ENCODE assay signal across 9 cellular contexts in the genomic region with DNA sequence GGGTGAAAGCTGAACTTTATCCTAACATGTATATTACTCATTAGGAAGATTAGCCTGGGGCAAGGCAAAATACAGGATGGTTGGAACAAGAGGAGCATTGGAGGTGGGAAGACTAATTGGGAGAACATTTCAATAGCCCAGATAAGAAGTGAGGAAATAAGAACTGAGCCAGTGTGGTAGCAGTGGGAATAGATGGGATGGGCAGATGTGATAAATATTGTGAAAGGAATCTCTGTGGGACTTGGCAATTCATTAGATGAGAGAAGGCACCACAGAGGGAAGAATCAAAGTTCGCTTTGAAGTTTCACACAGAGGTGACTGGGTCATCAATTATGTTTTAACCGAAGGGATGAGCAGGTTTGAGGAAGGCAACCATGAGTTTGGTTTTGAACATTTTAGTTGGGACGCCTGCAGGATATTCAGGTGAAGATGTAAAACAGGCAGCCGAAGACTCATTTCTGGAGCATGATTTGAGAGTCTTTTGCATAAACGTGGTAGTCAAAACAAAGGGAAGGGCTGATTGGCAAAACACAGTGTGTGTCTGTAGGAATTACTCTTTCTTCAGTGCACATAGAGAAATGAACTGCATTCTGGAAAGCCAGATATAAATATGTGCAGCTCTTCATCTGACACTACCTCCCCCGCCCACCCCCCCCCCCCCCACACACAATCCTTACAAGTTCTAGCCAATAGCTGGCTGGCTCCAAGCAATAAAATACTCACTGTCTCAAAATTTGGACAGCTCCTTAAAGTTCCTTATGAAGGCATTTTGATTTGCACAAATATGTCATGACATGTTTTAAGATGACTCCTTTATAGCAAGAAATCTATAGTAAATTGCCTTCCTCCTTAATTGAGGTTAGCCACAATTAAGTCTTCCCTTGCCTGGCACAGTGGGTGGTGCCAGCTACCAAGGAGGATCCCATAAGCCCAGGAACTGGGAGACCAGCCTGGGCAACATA. TPM values are rescaled to one million over a fixed set of nuclear protein-coding genes. Genes with fewer than 3 reads are reported as not detected.
DNase-seq lines count a peak whose midpoint lies in the region; ATAC-seq, FAIRE-seq and TF ChIP-seq lines count a peak whose summit lies in the region.
"Had no signal": no experiment of that assay in that cellular context is flagged by ENCODE, and none has a peak within 500 bp of the region (broad histone marks: within the 10 kb centered on the region; RNA-seq: fewer than 3 reads in every experiment).

No MANE protein-coding gene starts in this region.

- peak overlapping the region; percentile 96 for H3K4me3 Mint-ChIP-seq in endothelial cell (ENCODE audit: unreplicated experiment)

- DNase-seq in AG08396 (ENCODE audit: low spot score): peak; percentile 38
- no peak for DNase-seq in GM18507 (ENCODE audit: extremely low spot score, insufficient read length, low read depth)
- DNase-seq in PC-3: peak; percentile 20
- DNase-seq in endothelial cell (ENCODE audit: low spot score): no peak
- no peak for DNase-seq in pons (ENCODE audit: low spot score)
- no peak for DNase-seq in LoVo (ENCODE audit: low spot score)

- H4K20me1 ChIP-seq in PC-3 (ENCODE audit: low read length): no peaks in the 10 kb centered on the region

- CTCF ChIA-PET in PC-3 (lab: Charles Lee): interaction anchor here (0.6 to 1.8 kb wide), 2 partner anchors 23 to 69 kb away, joined by 3 to 7 read pairs; no protein-coding TSS in a partner anchor

- FAIRE-seq in GM18507 (lab: Jason Lieb, UNC): peak; percentile 85
- FAIRE-seq: islet of Langerhans had no signal

- no peak overlapping the region for H2AFZ ChIP-seq in PC-3 (ENCODE audit: low read length)

- H3K4me1 Mint-ChIP-seq in endothelial cell (ENCODE audit: unreplicated experiment): peaks cover 31% of the 10 kb centered on the region

- no peak overlapping the region for H3K27ac ChIP-seq in PC-3 (ENCODE audit: low read length)

- no peaks in the 10 kb centered on the region for H3K79me2 ChIP-seq in PC-3 (ENCODE audit: low read length)

- peaks cover 12% of the 10 kb centered on the region for H3K36me3 Mint-ChIP-seq in endothelial cell (ENCODE audit: low read depth, unreplicated experiment)

- H3K9me3 ChIP-seq in PC-3 (ENCODE audit: low read length) (no peaks in the 10 kb centered on the region), skeletal muscle satellite cell (replicated peaks; ENCODE audit: low read length) (no peaks in the 10 kb centered on the region)

- POLR2A ChIA-PET in PC-3 (lab: Charles Lee; ENCODE audit: unreplicated experiment): interaction anchor here (0.5 to 1.3 kb wide), 6 partner anchors 20 to 393 kb away, joined by 6 to 24 read pairs (median 8); no protein-coding TSS in a partner anchor

- H3K4me1 ChIP-seq in PC-3 (ENCODE audit: insufficient read depth, low read length) (peaks cover 17% of the 10 kb centered on the region), skeletal muscle satellite cell (ENCODE audit: control insufficient read depth, insufficient read depth, low read length) (peaks cover 18% of the 10 kb centered on the region)

- H3K27ac Mint-ChIP-seq in endothelial cell (ENCODE audit: unreplicated experiment): peak overlapping the region; percentile 81

- H3K9ac ChIP-seq in PC-3 (ENCODE audit: low read length): no peak overlapping the region
- peak overlapping the region; percentile 96 for H3K9ac ChIP-seq in skeletal muscle satellite cell (ENCODE audit: low read depth, low read length)

- ATAC-seq in PC-3 (no peak), HG03469 (IDR thresholded peaks at IDR 0.05; ENCODE audit: unreplicated experiment) (no peak)

- no peaks in the 10 kb centered on the region for H3K27me3 ChIP-seq in PC-3 (ENCODE audit: low read length)
- no peaks in the 10 kb centered on the region for H3K27me3 ChIP-seq in skeletal muscle satellite cell (ENCODE audit: control insufficient read depth, insufficient read depth, low read length)

- H3K36me3 ChIP-seq in PC-3 (ENCODE audit: low read depth, low read length) (no peaks in the 10 kb centered on the region), skeletal muscle satellite cell (ENCODE audit: insufficient read depth, low read length) (no peaks in the 10 kb centered on the region)

- TF ChIP-seq CTCF in PC-3 (conservative IDR thresholded peaks at IDR 0.05; ENCODE audit: low read depth, low read length): no peak
- TF ChIP-seq CTCF in endothelial cell (IDR thresholded peaks at IDR 0.05; ENCODE audit: unreplicated experiment): no peak

- no peaks in the 10 kb centered on the region for H3K9me2 ChIP-seq in PC-3 (replicated peaks; ENCODE audit: low read length)

- BruUV-seq in PC-3 (replicated peaks; lab: Mats Ljungman, UMichigan): TSS peak; percentile 59

- H3K4me3 ChIP-seq in PC-3 (ENCODE audit: low read length) (peak overlapping the region; percentile 45), skeletal muscle satellite cell (ENCODE audit: low read length) (peak overlapping the region; percentile 60)

- H3K4me2 ChIP-seq in PC-3 (ENCODE audit: low read length): peak overlapping the region; percentile 86
- H3K4me2 ChIP-seq in skeletal muscle satellite cell (ENCODE audit: low read length): peak overlapping the region; percentile 100

- H3K27me3 Mint-ChIP-seq in endothelial cell (ENCODE audit: unreplicated experiment): peaks cover 20% of the 10 kb centered on the region

- H3K9me3 Mint-ChIP-seq in endothelial cell (ENCODE audit: unreplicated experiment): no peaks in the 10 kb centered on the region

- H3F3A ChIP-seq in PC-3 (ENCODE audit: low read length, unreplicated experiment): no peaks in the 10 kb centered on the region

- intact Hi-C loops in PC-3 (cut with micrococcal nuclease): no loop called here

RNA-seq across cellular contexts. Expression of a gene that starts 1.9 kb away (rescaled TPM):
- total RNA-seq in PC-3 (2014; rRNA removed) (8.2 and 9.1 TPM in 2 replicates), endothelial cell (ENCODE audit: unreplicated experiment) (41.4 TPM)
- total RNA-seq in skeletal muscle satellite cell (2012; rRNA removed): 4.8 and 6.8 TPM in 2 replicates

Comparison
In these comparisons a context has a peak if more than half of its experiments do, and no peak if none do; other contexts are left out.
1. DNase-seq: peak in AG08396 (single experiment) and PC-3 (single experiment); none in GM18507 (single experiment), endothelial cell (single experiment), pons (single experiment) and LoVo (single experiment).